In the genomic region with DNA sequence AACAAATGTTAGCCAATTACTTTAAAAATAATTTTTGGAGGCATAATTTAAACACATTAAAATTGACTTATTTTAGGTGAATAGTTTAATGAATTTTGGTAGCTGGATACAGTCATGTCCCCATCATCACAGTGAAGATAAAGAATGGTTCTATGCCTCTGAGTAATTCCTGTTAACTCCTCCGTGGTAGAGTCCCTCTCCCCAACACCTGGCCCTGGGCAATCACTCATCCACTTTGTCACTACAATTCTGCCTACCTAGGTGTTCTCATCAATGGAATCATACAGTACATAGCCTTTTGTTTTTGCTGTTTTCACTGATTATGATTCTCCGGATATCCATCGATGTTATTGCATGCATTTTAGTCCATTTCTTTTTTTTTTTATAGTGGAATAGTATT, we compare ENCODE assay signal across 6 cellular contexts.
"Had no signal": no experiment of that assay in that cellular context is flagged by ENCODE, and none has a peak within 500 bp of the region (broad histone marks: within the 10 kb centered on the region; RNA-seq: fewer than 3 reads in every experiment).

No MANE protein-coding gene starts in this region.

- H3K4me1 Mint-ChIP-seq: IgD-negative memory B cell had no signal

- H3K9me3 Mint-ChIP-seq: IgD-negative memory B cell had no signal

- H3K4me3 ChIP-seq: K562 had no signal

- ATAC-seq: HepG2, K562 had no signal

- DNase-seq: IMR-90, KBM-7 had no signal

- H3K4me3 Mint-ChIP-seq: IgD-negative memory B cell had no signal

- H3K27ac ChIP-seq: HL-60 had no signal

- H3K27ac Mint-ChIP-seq: IgD-negative memory B cell had no signal
